In the genomic region with DNA sequence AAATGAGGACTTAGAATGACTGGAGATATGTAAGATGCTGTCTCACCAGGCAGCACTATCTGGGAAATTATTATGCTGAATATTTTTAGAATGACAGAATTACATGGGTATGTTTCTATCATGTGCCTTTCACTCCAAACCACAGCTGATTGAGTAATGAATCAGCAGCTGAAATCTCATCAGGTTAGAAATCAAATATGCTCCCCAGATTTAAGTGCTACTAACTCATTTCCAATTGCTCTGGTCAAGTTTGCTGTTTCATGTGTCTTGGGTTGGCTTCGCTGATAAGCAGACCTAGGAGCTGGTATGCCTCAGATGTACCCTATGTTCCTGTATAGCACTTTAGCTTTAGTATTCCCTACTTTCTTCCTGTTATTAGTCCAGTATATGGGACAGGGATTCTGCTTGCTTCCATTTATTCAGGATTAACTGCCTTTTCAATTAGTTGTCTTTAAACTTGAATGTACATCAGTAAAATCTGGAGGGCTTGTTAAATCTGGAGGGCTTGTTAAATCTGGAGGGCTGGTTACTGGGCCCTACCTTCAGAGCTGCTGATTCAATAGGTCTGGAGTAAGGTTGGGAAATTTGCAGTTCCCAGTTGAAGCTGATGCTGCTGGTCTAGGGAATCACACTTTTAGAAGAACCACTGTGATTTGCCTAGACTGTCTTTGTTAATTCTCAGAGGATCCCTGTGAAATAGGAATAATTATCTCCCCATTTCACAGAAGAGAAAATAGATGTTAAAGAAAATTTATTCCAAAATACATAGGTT, we compare ENCODE assay signal across 12 cellular contexts.
DNase-seq lines count a peak whose midpoint lies in the region; ATAC-seq and TF ChIP-seq lines count a peak whose summit lies in the region.
"Had no signal": no experiment of that assay in that cellular context is flagged by ENCODE, and none has a peak within 500 bp of the region (broad histone marks: within the 10 kb centered on the region; RNA-seq: fewer than 3 reads in every experiment).

No MANE protein-coding gene starts in this region.

- no peak overlapping the region for H3K4me3 ChIP-seq in fibroblast of the aortic adventitia (ENCODE audit: low read depth, low read length)
- H3K4me3 ChIP-seq: right lobe of liver had no signal

- DNase-seq in GM04504 (ENCODE audit: low read depth) (peak; percentile 83), SK-MEL-5 (ENCODE audit: low read depth, low spot score) (peak; percentile 13), fibroblast of the aortic adventitia (ENCODE audit: low read depth) (peak; percentile 91), smooth muscle cell of the brain vasculature (ENCODE audit: low read depth, low spot score) (peak; percentile 39), NCI-H345 (lab: John Stamatoyannopoulos, UW) (no peak), midbrain (lab: John Stamatoyannopoulos, UW) (no peak), substantia nigra (lab: John Stamatoyannopoulos, UW) (no peak)
- DNase-seq: activated CD4-positive, alpha-beta T cell treated with anti-CD3 and anti-CD28 coated beads, Interleukin-2, amount 50 U/mL, for 1 hour; GDM1; right lobe of liver had no signal

- no peak overlapping the region for H3K27ac ChIP-seq in substantia nigra (ENCODE audit: low read depth, low read length, poor library complexity, severe bottlenecking)
- H3K27ac ChIP-seq: right lobe of liver had no signal

- in situ Hi-C loops in SK-MEL-5 (cut with HindIII; ENCODE audit: low pct_unique_long_range_greater_than_20kb, low sequenced_read_pairs) = no loop called here

- no peak for TF ChIP-seq CTCF in fibroblast of the aortic adventitia (IDR thresholded peaks at IDR 0.05; ENCODE audit: insufficient read depth, low read length)

- ATAC-seq in HG03039 (IDR thresholded peaks at IDR 0.05; ENCODE audit: unreplicated experiment) = no peak
- ATAC-seq: activated naive CD4-positive, alpha-beta T cell treated with anti-CD3 and anti-CD28 coated beads, Interleukin-2, amount 50 U/mL, for 72 hours; right lobe of liver had no signal

Comparison
In these comparisons a context has a peak if more than half of its experiments do, and no peak if none do; other contexts are left out.
1. DNase-seq: peak in GM04504 (single experiment), SK-MEL-5 (single experiment), fibroblast of the aortic adventitia (single experiment) and smooth muscle cell of the brain vasculature (single experiment); none in NCI-H345 (single experiment), midbrain (single experiment) and substantia nigra (0 of 49).